Comparison of ENCODE assay signal across 31 cellular contexts in genomic region chr1:201633297-201633696, GRCh38.
DNase-seq lines count a peak whose midpoint lies in the region; ATAC-seq and TF ChIP-seq lines count a peak whose summit lies in the region.
"Had no signal": no experiment of that assay in that cellular context is flagged by ENCODE, and none has a peak within 500 bp of the region (broad histone marks: within the 10 kb centered on the region; RNA-seq: fewer than 3 reads in every experiment).

No MANE protein-coding gene starts in this region.

- intact Hi-C loops in Right ventricle myocardium inferior (cut with DNase I), result no loop called here
- intact Hi-C loops in heart left ventricle (cut with DNase I), result loop anchor here in 2 of 10 donors (5.0 to 10.0 kb wide), 2 partner anchors 56 to 68 kb away; no protein-coding TSS in a partner anchor
- intact Hi-C loops in mucosa of descending colon (cut with DNase I, micrococcal nuclease), result no loop called here
- intact Hi-C loops in testis (cut with DNase I; ENCODE audit: low total_unique reads), result no loop called here

- WGBS in heart left ventricle, 4 donors, result 19 to 36% (median 24%) methylated on average over 2 of the region's 2 CpGs
- 64 to 66% methylated on average over 2 of the region's 2 CpGs for WGBS in testis, 2 donors

- TF ChIP-seq CTCF in right atrium auricular region (IDR thresholded peaks at IDR 0.05), result no peak
- no peak for TF ChIP-seq CTCF in heart left ventricle (IDR thresholded peaks at IDR 0.05)
- no peak for TF ChIP-seq CTCF in mucosa of descending colon (IDR thresholded peaks at IDR 0.05)
- TF ChIP-seq CTCF in testis (IDR thresholded peaks at IDR 0.05), result no peak

- H3K27me3 ChIP-seq in right atrium auricular region (no peaks in the 10 kb centered on the region), heart left ventricle (no peaks in the 10 kb centered on the region), testis (no peaks in the 10 kb centered on the region)
- H3K27me3 ChIP-seq: cardiac muscle cell, hepatocyte, neutrophil, upper lobe of right lung had no signal

- no peaks in the 10 kb centered on the region for H3K9me3 ChIP-seq in right atrium auricular region
- H3K9me3 ChIP-seq in heart left ventricle, result no peaks in the 10 kb centered on the region
- no peaks in the 10 kb centered on the region for H3K9me3 ChIP-seq in mucosa of descending colon
- no peaks in the 10 kb centered on the region for H3K9me3 ChIP-seq in testis
- H3K9me3 ChIP-seq: neutrophil, upper lobe of right lung had no signal

- no peak overlapping the region for H3K27ac ChIP-seq in right atrium auricular region
- H3K27ac ChIP-seq in heart left ventricle, result peak overlapping the region in 10 of 12 donors; percentile 5 to 81 (median 44)
- H3K27ac ChIP-seq in testis, result no peak overlapping the region
- H3K27ac ChIP-seq: C4-2B, cardiac muscle cell, foreskin keratinocyte, hepatocyte, neutrophil, upper lobe of right lung had no signal

- no peak for TF ChIP-seq POLR2A in heart left ventricle (IDR thresholded peaks at IDR 0.05)
- no peak for TF ChIP-seq POLR2A in testis (IDR thresholded peaks at IDR 0.05)

- no peaks in the 10 kb centered on the region for H3K36me3 ChIP-seq in right atrium auricular region
- peaks cover 0 to 16% (median 0%) of the 10 kb centered on the region in 9 donors for H3K36me3 ChIP-seq in heart left ventricle
- H3K36me3 ChIP-seq in mucosa of descending colon (ENCODE audit: low read depth), result no peaks in the 10 kb centered on the region
- no peaks in the 10 kb centered on the region for H3K36me3 ChIP-seq in testis (ENCODE audit: low read depth, missing control alignments)
- H3K36me3 ChIP-seq: cardiac muscle cell, neutrophil, upper lobe of right lung had no signal

- no peak for DNase-seq in Right ventricle myocardium inferior (ENCODE audit: missing footprints)
- no peak for DNase-seq in right atrium auricular region (ENCODE audit: low spot score)
- DNase-seq in heart left ventricle, result peak in 3 of 5 donors; percentile 56 to 71 (median 67)
- DNase-seq in mucosa of descending colon, result no peak
- no peak for DNase-seq in GDM1 (lab: John Stamatoyannopoulos, UW)
- DNase-seq in testis, result no peak
- no peak for DNase-seq in DMS79 treated with DMSO at 0.1 percent for 48 hours (lab: John Stamatoyannopoulos, UW)
- DNase-seq: 8988T; activated CD4-positive, alpha-beta T cell treated with anti-CD3 and anti-CD28 coated beads, Interleukin-2, amount 10 ng/mL, durations not matched to agents 24 days and 14 days; activated CD8-positive, alpha-beta memory T cell treated with anti-CD3 and anti-CD28 coated beads for 24 hours; anterior cingulate cortex; cortex of kidney; foreskin keratinocyte; Kasumi-1; NCI-H2081; NCI-H226; SIG-M5; stimulated activated CD4-positive, alpha-beta T cell treated with anti-CD3 and anti-CD28 coated beads, Interleukin-15, amount 100 ng/mL, for 24 hours; stimulated activated naive B cell treated with anti-CD40 and anti-IgM and Interleukin-4, amounts not matched to agents 10 μg/mL and 1 μg/mL and 100 μg/mL, for 72 hours; SW 1271; T-helper 9 cell; upper lobe of right lung had no signal

- ATAC-seq in Right ventricle myocardium inferior (peak; percentile 86), heart left ventricle (peak; percentile 80 to 88 (median 84)), mucosa of descending colon (peak; percentile 17), HG03095 (IDR thresholded peaks at IDR 0.05; ENCODE audit: unreplicated experiment) (no peak)
- ATAC-seq: activated naive CD4-positive, alpha-beta T cell treated with anti-CD3 and anti-CD28 coated beads, Interleukin-2, amount 50 U/mL, for 72 hours; esophagus mucosa; foreskin keratinocyte; Panc1; stimulated activated naive B cell treated with anti-CD40 and anti-IgM and Interleukin-4, amounts not matched to agents 10 μg/mL and 1 μg/mL and 100 μg/mL, for 72 hours; upper lobe of right lung; WTC11 had no signal

- H3K4me1 ChIP-seq in right atrium auricular region (peaks cover 0 to 50% of the 10 kb centered on the region in 2 donors), heart left ventricle (peaks cover 4 to 87% (median 84%) of the 10 kb centered on the region in 12 donors), mucosa of descending colon (ENCODE audit: low read depth) (peaks cover 18% of the 10 kb centered on the region), testis (no peaks in the 10 kb centered on the region)
- H3K4me1 ChIP-seq: foreskin keratinocyte had no signal

- H3K4me3 ChIP-seq in right atrium auricular region (no peak overlapping the region), heart left ventricle (no peak overlapping the region), mucosa of descending colon (no peak overlapping the region), testis (no peak overlapping the region)
- H3K4me3 ChIP-seq: cardiac muscle cell, hepatocyte, upper lobe of right lung had no signal

Comparison
In these comparisons a context has a peak if more than half of its experiments do, and no peak if none do; other contexts are left out.
1. DNase-seq: peak in heart left ventricle (3 of 5); none in Right ventricle myocardium inferior (single experiment), right atrium auricular region (single experiment), mucosa of descending colon (0 of 3), GDM1 (single experiment), testis (single experiment) and DMS79 treated with DMSO at 0.1 percent for 48 hours (single experiment).
2. H3K27ac ChIP-seq: peak in heart left ventricle (10 of 12); none in right atrium auricular region (0 of 2) and testis (0 of 2).